Comparison of ENCODE assay signal across 3 cellular contexts in the genomic region with DNA sequence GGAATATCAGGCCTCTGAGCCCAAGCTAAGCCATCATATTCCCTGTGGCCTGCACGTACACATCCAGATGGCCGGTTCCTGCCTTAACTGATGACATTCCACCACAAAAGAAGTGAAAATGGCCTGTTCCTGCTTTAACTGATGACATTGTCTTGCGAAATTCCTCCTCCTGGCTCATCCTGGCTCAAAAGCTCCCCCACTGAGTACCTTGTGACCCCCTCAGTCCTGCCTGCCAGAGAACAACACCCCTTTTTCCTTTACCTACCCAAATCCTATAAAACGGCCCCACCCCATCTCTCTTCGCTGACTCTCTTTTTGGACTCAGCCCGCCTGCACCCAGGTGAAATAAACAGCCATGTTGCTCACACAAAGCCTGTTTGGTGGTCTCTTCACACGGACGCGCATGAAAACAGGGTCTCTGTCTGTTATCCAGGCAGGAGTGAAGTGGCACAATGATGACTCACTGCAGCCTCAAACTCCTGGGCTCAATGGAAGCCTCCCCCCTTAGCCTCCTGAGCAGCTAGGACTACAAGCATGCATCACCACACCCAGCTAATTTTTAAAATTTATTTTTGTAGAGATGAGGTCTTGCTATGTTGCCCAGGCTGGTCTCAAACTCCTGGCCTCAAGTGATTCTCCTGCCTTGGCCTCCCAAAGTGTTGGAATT. TPM values are rescaled to one million over a fixed set of nuclear protein-coding genes. Genes with fewer than 3 reads are reported as not detected.
"Had no signal": no experiment of that assay in that cellular context is flagged by ENCODE, and none has a peak within 500 bp of the region (broad histone marks: within the 10 kb centered on the region; RNA-seq: fewer than 3 reads in every experiment).

No MANE protein-coding gene starts in this region.

RNA-seq across cellular contexts. Expression of a gene that starts 24.8 kb away (rescaled TPM):
- total RNA-seq: endothelial cell of umbilical vein, epithelial cell of proximal tubule, pulmonary artery endothelial cell had no signal
- polyA plus RNA-seq: endothelial cell of umbilical vein had no signal
